10 cellular contexts compared by ENCODE assay signal in the genomic region with DNA sequence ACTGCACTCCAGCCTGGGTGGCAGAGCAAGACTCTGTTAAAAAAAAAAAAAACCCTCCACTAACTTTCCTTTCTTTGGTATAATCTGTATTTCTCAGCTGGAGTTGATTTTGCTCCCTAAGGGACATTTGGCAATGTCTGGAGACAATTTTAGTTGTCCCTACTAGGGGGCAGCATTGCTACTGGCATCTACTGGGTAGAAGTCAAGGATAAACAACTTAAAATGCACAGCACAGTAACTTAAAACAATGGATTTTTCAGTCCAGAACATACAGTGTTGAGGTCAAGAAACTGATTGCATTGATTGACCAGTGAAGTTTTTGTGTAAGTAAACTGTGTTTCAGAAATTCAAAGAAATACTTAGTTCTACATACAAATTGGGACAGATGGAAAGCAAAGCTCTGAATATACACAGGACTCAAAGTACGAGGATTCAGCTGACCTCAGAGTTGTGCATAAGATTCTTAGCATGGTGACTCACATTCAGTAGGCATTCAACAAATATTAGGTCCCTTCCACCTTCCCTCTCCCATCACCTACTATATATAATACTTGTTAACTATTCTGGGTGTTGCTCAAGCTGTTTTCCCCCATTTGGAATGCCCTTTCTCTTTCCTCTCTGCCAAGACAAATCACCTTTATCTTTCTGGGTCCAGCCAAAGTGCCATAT. TPM values are rescaled to one million over a fixed set of nuclear protein-coding genes. Genes with fewer than 3 reads are reported as not detected.
DNase-seq lines count a peak whose midpoint lies in the region; ATAC-seq and TF ChIP-seq lines count a peak whose summit lies in the region.
"Had no signal": no experiment of that assay in that cellular context is flagged by ENCODE, and none has a peak within 500 bp of the region (broad histone marks: within the 10 kb centered on the region; RNA-seq: fewer than 3 reads in every experiment).

No MANE protein-coding gene starts in this region.

- no peak overlapping the region for H3K27ac ChIP-seq in HCT116 (ENCODE audit: low read depth, low read length)
- H3K27ac ChIP-seq: SJSA1 had no signal

- RAD21 ChIA-PET in HCT116 (lab: Charles Lee; ENCODE audit: low non-redundant PET in 1 of 2, low total read pairs in 2 of 2, uncharacterized antibody in 2 of 2, unreplicated experiment in 2 of 2), result interaction anchor here in 1 of 2 experiments (0.6 kb wide), 1 partner anchor 168 kb away, joined by 3 read pairs; no protein-coding TSS in a partner anchor

- BruUV-seq in HCT116 (replicated peaks; lab: Mats Ljungman, UMichigan), result no TSS peak

- H4K20me1 ChIP-seq in HCT116 (ENCODE audit: insufficient read depth), result no peaks in the 10 kb centered on the region

- intact Hi-C loops in HCT116 (cut with micrococcal nuclease), result loop anchor here (1.0 to 10.0 kb wide), 3 partner anchors 310 to 874 kb away; no protein-coding TSS in a partner anchor

- TF ChIP-seq CTCF in HCT116 (IDR thresholded peaks at IDR 0.05 in 2 of 3, conservative IDR thresholded peaks at IDR 0.05 in 1 of 3; ENCODE audit: borderline replicate concordance in 1 of 3, insufficient read depth in 1 of 3, low read depth in 2 of 3, low read length in 2 of 3), result peak; percentile 19 to 52 (median 52); a peak in 4 of 6 replicates

- H3K36me3 ChIP-seq in HCT116 (ENCODE audit: control insufficient read depth in 1 of 2, insufficient read depth in 2 of 2, low read length in 2 of 2), result no peaks in the 10 kb centered on the region
- H3K36me3 ChIP-seq: SJSA1 had no signal

- ATAC-seq in HCT116, result peak; percentile 58

- no peaks in the 10 kb centered on the region for H3K9me2 ChIP-seq in HCT116 (ENCODE audit: insufficient read depth)

- no peaks in the 10 kb centered on the region for H3K4me1 ChIP-seq in HCT116 (ENCODE audit: control insufficient read depth in 1 of 2, insufficient read depth in 2 of 2, low read length in 2 of 2)

- POLR2A ChIA-PET in HCT116 (lab: Charles Lee), result no interaction called here

- H3K27me3 ChIP-seq in HCT116 (ENCODE audit: insufficient read depth, low read length), result no peaks in the 10 kb centered on the region
- H3K27me3 ChIP-seq: SJSA1 had no signal

- TF ChIP-seq RAD21 in HCT116 (IDR thresholded peaks at IDR 0.05; ENCODE audit: low read depth), result peak; percentile 57; the same call in 1 of the 2 replicates

- no peak for TF ChIP-seq POLR2A in HCT116 (IDR thresholded peaks at IDR 0.05; ENCODE audit: borderline replicate concordance, extremely low read depth, insufficient read depth, insufficient read length)

- H2AFZ ChIP-seq in HCT116 (ENCODE audit: low read depth, low read length, poor library complexity, severe bottlenecking), result no peak overlapping the region

- H3K4me2 ChIP-seq in HCT116 (ENCODE audit: low read length), result peak overlapping the region; percentile 2; the same call in 1 of the 2 replicates

- DNase-seq in AG20443 (ENCODE audit: low spot score) (peak; percentile 9), HCT116 (ENCODE audit: low read depth, low spot score) (peak; percentile 6), SW480 (ENCODE audit: low spot score) (peak; percentile 21), iPS-NIHi7 (ENCODE audit: extremely low spot score) (peak; percentile 43), SKM-1 treated with dmso at 0.1 percent for 144 hours (lab: John Stamatoyannopoulos, UW; ENCODE audit: unreplicated experiment) (no peak), COLO668 (lab: John Stamatoyannopoulos, UW; ENCODE audit: unreplicated experiment) (no peak)
- DNase-seq in activated T-cell treated with anti-CD3 and anti-CD28 coated beads, Interleukin-2, amount 50 U/mL, for 1 hour, result no peak
- DNase-seq in activated naive CD4-positive, alpha-beta T cell treated with anti-CD3 and anti-CD28 coated beads, Interleukin-2, amount 50 U/mL, for 16 hours, result no peak

- no peak overlapping the region for H3K9ac ChIP-seq in HCT116 (ENCODE audit: low read length)

- no peak overlapping the region for H3K4me3 ChIP-seq in HCT116 (replicated peaks in 1 of 2; ENCODE audit: low read depth in 1 of 2, low read length in 2 of 2)
- H3K4me3 ChIP-seq: SJSA1 had no signal

- H3K79me2 ChIP-seq in HCT116 (ENCODE audit: insufficient read depth, low read length), result no peaks in the 10 kb centered on the region

- H3K9me3 ChIP-seq in HCT116 (ENCODE audit: control insufficient read depth in 1 of 2, insufficient read depth in 1 of 2, low read depth in 1 of 2, low read length in 2 of 2), result no peaks in the 10 kb centered on the region
- H3K9me3 ChIP-seq: SJSA1 had no signal

- CTCF ChIA-PET in HCT116 (lab: Charles Lee), result interaction anchor here (1.0 to 1.8 kb wide), 5 partner anchors 11 to 872 kb away, joined by 3 to 7 read pairs (median 5); no protein-coding TSS in a partner anchor

TF ChIP-seq in HCT116, 20 proteins besides CTCF, POLR2A, EP300 and RAD21:
- no peak for TF ChIP-seq TCF7L2 (IDR thresholded peaks at IDR 0.05; ENCODE audit: borderline replicate concordance, extremely low read depth, insufficient read depth, insufficient read length)
- TF ChIP-seq SIN3A (IDR thresholded peaks at IDR 0.05; ENCODE audit: low read depth), result no peak
- TF ChIP-seq SP1 (IDR thresholded peaks at IDR 0.05; ENCODE audit: low read depth), result no peak
- no peak for TF ChIP-seq CEBPB (IDR thresholded peaks at IDR 0.05; ENCODE audit: low read depth)
- TF ChIP-seq SRF (IDR thresholded peaks at IDR 0.05; ENCODE audit: low read depth), result no peak
- no peak for TF ChIP-seq YY1 (IDR thresholded peaks at IDR 0.05; ENCODE audit: extremely low read depth, insufficient replicate concordance, low read depth, low read length)
- TF ChIP-seq, protein P1, sequence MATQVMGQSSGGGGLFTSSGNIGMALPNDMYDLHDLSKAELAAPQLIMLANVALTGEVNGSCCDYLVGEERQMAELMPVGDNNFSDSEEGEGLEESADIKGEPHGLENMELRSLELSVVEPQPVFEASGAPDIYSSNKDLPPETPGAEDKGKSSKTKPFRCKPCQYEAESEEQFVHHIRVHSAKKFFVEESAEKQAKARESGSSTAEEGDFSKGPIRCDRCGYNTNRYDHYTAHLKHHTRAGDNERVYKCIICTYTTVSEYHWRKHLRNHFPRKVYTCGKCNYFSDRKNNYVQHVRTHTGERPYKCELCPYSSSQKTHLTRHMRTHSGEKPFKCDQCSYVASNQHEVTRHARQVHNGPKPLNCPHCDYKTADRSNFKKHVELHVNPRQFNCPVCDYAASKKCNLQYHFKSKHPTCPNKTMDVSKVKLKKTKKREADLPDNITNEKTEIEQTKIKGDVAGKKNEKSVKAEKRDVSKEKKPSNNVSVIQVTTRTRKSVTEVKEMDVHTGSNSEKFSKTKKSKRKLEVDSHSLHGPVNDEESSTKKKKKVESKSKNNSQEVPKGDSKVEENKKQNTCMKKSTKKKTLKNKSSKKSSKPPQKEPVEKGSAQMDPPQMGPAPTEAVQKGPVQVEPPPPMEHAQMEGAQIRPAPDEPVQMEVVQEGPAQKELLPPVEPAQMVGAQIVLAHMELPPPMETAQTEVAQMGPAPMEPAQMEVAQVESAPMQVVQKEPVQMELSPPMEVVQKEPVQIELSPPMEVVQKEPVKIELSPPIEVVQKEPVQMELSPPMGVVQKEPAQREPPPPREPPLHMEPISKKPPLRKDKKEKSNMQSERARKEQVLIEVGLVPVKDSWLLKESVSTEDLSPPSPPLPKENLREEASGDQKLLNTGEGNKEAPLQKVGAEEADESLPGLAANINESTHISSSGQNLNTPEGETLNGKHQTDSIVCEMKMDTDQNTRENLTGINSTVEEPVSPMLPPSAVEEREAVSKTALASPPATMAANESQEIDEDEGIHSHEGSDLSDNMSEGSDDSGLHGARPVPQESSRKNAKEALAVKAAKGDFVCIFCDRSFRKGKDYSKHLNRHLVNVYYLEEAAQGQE (IDR thresholded peaks at IDR 0.05; ENCODE audit: low read depth), result no peak
- TF ChIP-seq ZNF274 (IDR thresholded peaks at IDR 0.05; ENCODE audit: low read depth, low read length), result no peak
- TF ChIP-seq FOSL1 (IDR thresholded peaks at IDR 0.05; ENCODE audit: low read depth), result no peak
- no peak for TF ChIP-seq CBX3 (IDR thresholded peaks at IDR 0.05; ENCODE audit: low read depth)

RNA-seq across cellular contexts. Expression of a gene that starts 8.8 kb away (rescaled TPM):
- not detected for total RNA-seq in HCT116 (2021; ENCODE audit: unreplicated experiment)
- polyA plus RNA-seq in HCT116 (2012), result not detected in 2 replicates
- total RNA-seq: SJSA1 had no signal
- polyA plus RNA-seq: esophagus had no signal

Comparison
In these comparisons a context has a peak if more than half of its experiments do, and no peak if none do; other contexts are left out.
1. DNase-seq: peak in AG20443 (single experiment), HCT116 (single experiment), SW480 (single experiment) and iPS-NIHi7 (single experiment); none in SKM-1 treated with dmso at 0.1 percent for 144 hours (single experiment), activated T-cell treated with anti-CD3 and anti-CD28 coated beads, Interleukin-2, amount 50 U/mL, for 1 hour (single experiment), COLO668 (single experiment) and activated naive CD4-positive, alpha-beta T cell treated with anti-CD3 and anti-CD28 coated beads, Interleukin-2, amount 50 U/mL, for 16 hours (single experiment).